ENCODE assay signal across 9 cellular contexts in genomic region chrX:78199851-78200250, GRCh38.
DNase-seq lines count a peak whose midpoint lies in the region; ATAC-seq, FAIRE-seq and TF ChIP-seq lines count a peak whose summit lies in the region.
"Had no signal": no experiment of that assay in that cellular context is flagged by ENCODE, and none has a peak within 500 bp of the region (broad histone marks: within the 10 kb centered on the region; RNA-seq: fewer than 3 reads in every experiment).

No MANE protein-coding gene starts in this region.

- POLR2A ChIA-PET in HepG2 (lab: Yijun Ruan, JAX), result no interaction called here

- ATAC-seq in HepG2, result peak; percentile 80

- H3K27ac ChIP-seq in HepG2 (ENCODE audit: extremely low read length, insufficient read depth, low read length), result no peak overlapping the region

- no peak overlapping the region for H3K4me3 ChIP-seq in HepG2 (replicated peaks in 1 of 3; ENCODE audit: insufficient read depth in 1 of 3, low read depth in 2 of 3, low read length in 3 of 3)

- no peak for TF ChIP-seq RAD21 in HepG2 (CRISPR knock-in tag; IDR thresholded peaks at IDR 0.05)

- DNase-seq in SHP77 (lab: John Stamatoyannopoulos, UW), result peak; percentile 0 to 1
- DNase-seq in SHP77 treated with DMSO at 0.1 percent for 48 hours (lab: John Stamatoyannopoulos, UW), result no peak
- peak; percentile 4 for DNase-seq in HCEC 1CT
- peak; percentile 59 for DNase-seq in SK-MEL-5 (ENCODE audit: low read depth, low spot score)
- peak; percentile 31 for DNase-seq in HepG2 (ENCODE audit: low spot score)
- DNase-seq in NCI-H146 treated with DMSO at 0.1 percent for 48 hours (lab: John Stamatoyannopoulos, UW; ENCODE audit: unreplicated experiment), result no peak
- DNase-seq in stimulated activated CD4-positive, alpha-beta T cell treated with anti-CD3 and anti-CD28 coated beads, Interleukin-4, amount 100 ng/mL, for 1 hour, result no peak
- no peak for DNase-seq in putamen (ENCODE audit: low spot score)
- DNase-seq: activated B cell treated with CpG ODN at 0.5 μM for 24 hours had no signal

- no peak for TF ChIP-seq POLR2A in HepG2 (IDR thresholded peaks at IDR 0.05; ENCODE audit: insufficient read depth in 1 of 2, low read depth in 2 of 2, low read length in 2 of 2)

- CTCF ChIA-PET in HepG2 (lab: Yijun Ruan, JAX; ENCODE audit: low intra/inter-chr PET ratio, low total read pairs), result no interaction called here

- no peaks in the 10 kb centered on the region for H3K9me3 ChIP-seq in HepG2 (ENCODE audit: low read length)

- no peaks in the 10 kb centered on the region for H3K79me2 ChIP-seq in HepG2 (ENCODE audit: insufficient read depth, low read length)

- no peak overlapping the region for H2AFZ ChIP-seq in HepG2 (ENCODE audit: low read length)

- no peaks in the 10 kb centered on the region for H3K4me1 ChIP-seq in HepG2 (ENCODE audit: insufficient read depth, low read length)

- TF ChIP-seq EP300 in HepG2 (IDR thresholded peaks at IDR 0.05; ENCODE audit: low read depth in 2 of 2, low read length in 2 of 2) (no peak), HepG2 (CRISPR knock-in tag; IDR thresholded peaks at IDR 0.05; ENCODE audit: borderline replicate concordance) (no peak)

- in situ Hi-C loops in SK-MEL-5 (cut with HindIII; ENCODE audit: low pct_unique_long_range_greater_than_20kb, low sequenced_read_pairs), result no loop called here
- in situ Hi-C loops in HepG2 (cut with HindIII; ENCODE audit: extremely low pct_ligation_motif_present, low pct_unique_long_range_greater_than_20kb), result no loop called here

- no TSS peak for BruUV-seq in HepG2 (replicated peaks; lab: Mats Ljungman, UMichigan)

- H3K9ac ChIP-seq in HepG2 (ENCODE audit: insufficient read depth, low read depth, low read length), result no peak overlapping the region

- H3K4me2 ChIP-seq in HepG2 (ENCODE audit: low read depth, low read length), result no peak overlapping the region

- intact Hi-C loops in HepG2 (cut with micrococcal nuclease; ENCODE audit: unreplicated experiment), result no loop called here

- no peaks in the 10 kb centered on the region for H3K36me3 ChIP-seq in HepG2 (replicated peaks in 1 of 2; ENCODE audit: control insufficient read depth in 1 of 2, insufficient read depth in 2 of 2, low read length in 2 of 2)

- TF ChIP-seq CTCF in HepG2 (CRISPR knock-in tag; IDR thresholded peaks at IDR 0.05), result 0 out of 2 replicates have a peak, but pooled peaks have one; percentile 22

- no peaks in the 10 kb centered on the region for H3K27me3 ChIP-seq in HepG2 (ENCODE audit: control insufficient read depth in 1 of 2, insufficient read depth in 2 of 2, low read length in 2 of 2)

- no peak for FAIRE-seq in HepG2 (lab: Jason Lieb, UNC)

- H4K20me1 ChIP-seq in HepG2 (ENCODE audit: insufficient read depth, low read length), result no peaks in the 10 kb centered on the region

TF ChIP-seq in HepG2, 621 proteins besides CTCF, POLR2A, EP300 and RAD21:
- no peak for TF ChIP-seq ATRX (CRISPR knock-in tag; IDR thresholded peaks at IDR 0.05; ENCODE audit: borderline replicate concordance)
- 0 out of 2 replicates have a peak, but pooled peaks have one; percentile 52 for TF ChIP-seq ZNF24 (IDR thresholded peaks at IDR 0.05)

Comparison
In these comparisons a context has a peak if more than half of its experiments do, and no peak if none do; other contexts are left out.
1. DNase-seq: peak in SHP77 (2 of 2), HCEC 1CT (single experiment), SK-MEL-5 (single experiment) and HepG2 (single experiment); none in SHP77 treated with DMSO at 0.1 percent for 48 hours (single experiment), NCI-H146 treated with DMSO at 0.1 percent for 48 hours (single experiment), stimulated activated CD4-positive, alpha-beta T cell treated with anti-CD3 and anti-CD28 coated beads, Interleukin-4, amount 100 ng/mL, for 1 hour (single experiment) and putamen (single experiment).